ENCODE assay signal across 1 cellular context in the genomic region with DNA sequence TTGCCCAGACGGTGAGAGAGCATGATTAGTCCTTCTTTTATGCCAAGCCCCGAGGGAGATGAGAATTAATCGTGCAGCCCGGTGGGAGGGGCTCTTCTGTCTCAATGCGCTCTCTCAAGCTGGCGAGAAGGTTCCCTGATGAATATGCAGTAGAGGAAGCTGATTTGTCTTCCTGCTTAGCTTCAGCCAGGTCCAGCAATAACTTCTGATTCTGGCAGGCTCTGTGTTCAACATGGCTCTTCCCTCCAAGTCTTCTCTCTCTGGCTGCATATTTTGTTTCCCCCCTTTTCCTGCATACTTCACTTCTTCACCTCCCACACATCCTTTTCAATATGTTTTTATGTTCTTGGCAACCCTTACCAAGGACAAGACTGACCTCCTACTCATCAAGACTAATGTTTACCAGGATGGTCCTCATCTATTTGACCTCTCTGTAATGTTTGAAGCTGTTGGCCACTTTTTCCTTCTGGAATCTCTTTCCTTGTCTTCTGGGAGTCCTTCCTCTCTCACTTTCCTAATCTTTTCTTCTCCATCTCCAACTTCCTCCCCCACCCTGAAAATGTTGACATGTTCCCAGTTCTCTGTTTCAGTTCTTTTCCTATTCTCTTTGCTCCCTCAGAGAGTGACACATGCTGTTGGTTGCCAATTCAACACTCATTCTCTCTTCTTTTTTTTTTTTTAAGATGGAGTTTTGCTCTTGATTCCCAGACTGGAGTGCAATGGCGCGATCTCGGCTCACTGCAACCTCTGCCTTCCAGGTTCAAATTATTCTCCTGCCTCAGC.
A peak's percentile ranks its signal among the peaks of the same experiment; 100 is the strongest.
TF ChIP-seq lines count a peak whose summit lies in the region.

No MANE protein-coding gene starts in this region.

TF ChIP-seq in HepG2, 621 proteins besides CTCF, POLR2A, EP300 and RAD21 (continued from another document):
- TF ChIP-seq FOXP1 (IDR thresholded peaks at IDR 0.05) (0 out of 2 replicates have a peak, but pooled peaks have one; percentile 21), FOXP1 (CRISPR knock-in tag; IDR thresholded peaks at IDR 0.05) (no peak), TCF7L2 (IDR thresholded peaks at IDR 0.05; ENCODE audit: low read depth, low read length) (no peak)
